10 cellular contexts compared by ENCODE assay signal in the genomic region with DNA sequence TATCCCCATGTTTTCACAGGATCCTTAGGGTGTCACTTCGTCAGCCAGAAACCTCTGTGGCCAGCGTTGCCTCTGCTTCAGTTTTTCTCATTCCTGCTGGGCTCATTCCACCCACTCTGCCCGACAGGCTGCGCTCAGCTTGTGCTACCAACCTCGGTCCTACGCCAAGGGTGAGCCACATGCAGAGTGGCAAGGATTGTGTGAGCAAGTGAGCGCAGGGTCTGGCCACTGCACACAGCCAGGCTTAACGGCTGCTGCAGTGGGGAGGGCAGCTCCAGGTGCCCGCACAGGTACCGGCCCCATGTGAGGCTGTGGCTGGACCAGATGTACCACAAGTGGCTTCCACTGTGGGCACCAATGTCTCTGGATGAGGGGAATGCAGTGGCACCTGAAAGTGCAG.
"Had no signal": no experiment of that assay in that cellular context is flagged by ENCODE, and none has a peak within 500 bp of the region (broad histone marks: within the 10 kb centered on the region; RNA-seq: fewer than 3 reads in every experiment).

No MANE protein-coding gene starts in this region.

- H3K36me3 ChIP-seq: HAP-1 had no signal

- H2AFZ ChIP-seq: GM23248, GM23338 had no signal

- ATAC-seq: GM23338, HCT116 had no signal

- H3K4me3 ChIP-seq: GM23248, GM23338, HAP-1 had no signal

- H3K4me1 Mint-ChIP-seq: H9 had no signal

- H3K9ac ChIP-seq: GM23248 had no signal

- H3K27ac Mint-ChIP-seq: GM23338, H9, HFFc6 had no signal

- H3K4me2 ChIP-seq: GM23338 had no signal

- H3K4me3 Mint-ChIP-seq: GM23338, H9, HFFc6 had no signal

- H3K9me3 Mint-ChIP-seq: H9 had no signal

- H3K27ac ChIP-seq: GM23248 had no signal

- DNase-seq: GM23248, GOT3, H7, H9, HCEC 1CT, HFFc6 had no signal

- FAIRE-seq: H54 had no signal

- H3K9me3 ChIP-seq: HAP-1 had no signal
